In the genomic region with DNA sequence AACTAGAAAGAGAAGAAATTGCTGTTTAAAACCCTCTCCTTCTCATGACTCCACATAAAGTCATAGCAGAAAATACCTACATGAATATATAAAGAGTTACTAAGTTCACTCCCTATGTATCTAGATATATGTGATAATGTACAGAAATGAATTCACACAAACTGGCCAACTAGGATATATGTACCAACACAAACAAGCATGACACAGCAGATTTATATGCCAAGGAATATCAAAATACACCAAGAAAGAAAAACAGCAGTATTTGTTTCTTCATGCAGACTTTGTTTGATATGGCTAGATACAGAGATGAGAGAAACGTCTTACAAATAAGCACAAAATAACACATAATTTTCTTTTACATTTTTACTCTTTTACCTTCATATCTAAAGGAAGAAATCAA, we compare ENCODE assay signal across 37 cellular contexts. TPM values are rescaled to one million over a fixed set of nuclear protein-coding genes. Genes with fewer than 3 reads are reported as not detected.
"Had no signal": no experiment of that assay in that cellular context is flagged by ENCODE, and none has a peak within 500 bp of the region (broad histone marks: within the 10 kb centered on the region; RNA-seq: fewer than 3 reads in every experiment).

No MANE protein-coding gene starts in this region.

- H3K27ac ChIP-seq: adrenal gland, body of pancreas, brain microvascular endothelial cell, breast epithelium, VCaP had no signal

- H3K27me3 ChIP-seq: adrenal gland, body of pancreas, brain microvascular endothelial cell, breast epithelium had no signal

- ATAC-seq: activated CD8-positive, alpha-beta T cell treated with anti-CD3 and anti-CD28 coated beads for 36 hours; activated naive CD4-positive, alpha-beta T cell treated with anti-CD3 and anti-CD28 coated beads, Interleukin-2, amount 50 U/mL, for 72 hours; activated T-cell treated with anti-CD3 and anti-CD28 coated beads, Interleukin-2, amount 50 U/mL, for 4 hours; activated T-cell treated with anti-CD3 and anti-CD28 coated beads, Interleukin-2, amount 50 U/mL, for 72 hours; activated T-helper 17 cell treated with anti-CD3 and anti-CD28 coated beads, Interleukin-2, amount 50 U/mL, for 72 hours; body of pancreas had no signal

- DNase-seq: activated B cell treated with CpG ODN at 0.5 μM for 24 hours; activated CD4-positive, alpha-beta memory T cell treated with anti-CD3 and anti-CD28 coated beads for 36 hours; activated CD4-positive, alpha-beta T cell treated with anti-CD3 and anti-CD28 coated beads for 4 hours; activated CD4-positive, alpha-beta T cell treated with anti-CD3 and anti-CD28 coated beads, Interleukin-2, amount 10 ng/mL, durations not matched to agents 24 days and 14 days; activated CD4-positive, alpha-beta T cell treated with anti-CD3 and anti-CD28 coated beads, Interleukin-2, amount 50 U/mL, for 1 hour; activated CD4-positive, alpha-beta T cell treated with anti-CD3 and anti-CD28 coated beads, Interleukin-2, amount 50 U/mL, for 4 hours; activated CD4-positive, CD25-positive, alpha-beta regulatory T cell treated with anti-CD3 and anti-CD28 coated beads, Interleukin-2, amount 50 U/mL, for 72 hours; activated CD8-positive, alpha-beta memory T cell treated with anti-CD3 and anti-CD28 coated beads, Interleukin-2, amount 50 U/mL, for 4 hours; activated CD8-positive, alpha-beta T cell treated with anti-CD3 and anti-CD28 coated beads for 36 hours; activated effector memory CD4-positive, alpha-beta T cell treated with anti-CD3 and anti-CD28 coated beads, Interleukin-2, amount 50 U/mL, for 16 hours; activated gamma-delta T cell treated with Interleukin-2 at 50 U/mL for 16 hours; activated naive CD4-positive, alpha-beta T cell; activated naive CD4-positive, alpha-beta T cell treated with anti-CD3 and anti-CD28 coated beads for 36 hours; activated naive CD4-positive, alpha-beta T cell treated with anti-CD3 and anti-CD28 coated beads, Interleukin-2, amount 50 U/mL, for 16 hours; activated naive CD8-positive, alpha-beta T cell treated with anti-CD3 and anti-CD28 coated beads for 36 hours; activated T-cell treated with anti-CD3 and anti-CD28 coated beads for 4 hours; activated T-cell treated with anti-CD3 and anti-CD28 coated beads, Interleukin-2, amount 50 U/mL, for 1 hour; activated T-cell treated with anti-CD3 and anti-CD28 coated beads, Interleukin-2, amount 50 U/mL, for 4 hours; activated T-cell treated with anti-CD3 and anti-CD28 coated beads, Interleukin-2, amount 50 U/mL, for 72 hours; adrenal gland; amniotic stem cell; aorta; body of pancreas; brain microvascular endothelial cell; central memory CD4-positive, alpha-beta T cell; T-helper 2 cell; T-helper 9 cell had no signal

- H3K4me3 ChIP-seq: adrenal gland, body of pancreas, breast epithelium had no signal

- FAIRE-seq: astrocyte, TTC549 had no signal

- H3K36me3 ChIP-seq: adrenal gland, brain microvascular endothelial cell, breast epithelium had no signal

- H3K4me1 ChIP-seq: adrenal gland, body of pancreas, breast epithelium had no signal

- H3K9me3 ChIP-seq: adrenal gland, body of pancreas, breast epithelium had no signal

RNA-seq across cellular contexts. Expression of gene OR51G1, which starts 1.8 kb away (rescaled TPM):
- total RNA-seq: activated B cell treated with CpG ODN at 0.5 μM for 24 hours; activated CD4-positive, alpha-beta memory T cell treated with anti-CD3 and anti-CD28 coated beads for 36 hours; activated CD4-positive, alpha-beta T cell treated with anti-CD3 and anti-CD28 coated beads, Interleukin-2, amount 10 ng/mL, durations not matched to agents 24 days and 14 days; activated CD8-positive, alpha-beta memory T cell treated with anti-CD3 and anti-CD28 coated beads for 36 hours; activated CD8-positive, alpha-beta T cell treated with anti-CD3 and anti-CD28 coated beads for 36 hours; activated naive CD4-positive, alpha-beta T cell treated with anti-CD3 and anti-CD28 coated beads for 36 hours; activated naive CD4-positive, alpha-beta T cell treated with anti-CD3 and anti-CD28 coated beads, Interleukin-2, amount 50 U/mL, for 72 hours; activated naive CD8-positive, alpha-beta T cell treated with anti-CD3 and anti-CD28 coated beads for 36 hours; activated T-cell treated with anti-CD3 and anti-CD28 coated beads, Interleukin-2, amount 50 U/mL, for 4 hours; activated T-cell treated with anti-CD3 and anti-CD28 coated beads, Interleukin-2, amount 50 U/mL, for 72 hours; activated T-helper 1 cell treated with anti-CD3 and anti-CD28 coated beads, Interleukin-12 subunit alpha, Interleukin-12 subunit beta, Interleukin-2, Interleukin-4 antibody, amounts not matched to agents 30 ng/mL and 10 ng/mL and 1 ng/mL, durations not matched to agents 14 hours and 24 hours and 36 hours; activated T-helper 17 cell treated with anti-CD3 and anti-CD28 coated beads, Interleukin-2, amount 50 U/mL, for 72 hours; adrenal gland; aorta; astrocyte; body of pancreas; breast epithelium; cardiac septum; cerebellum had no signal
- polyA plus RNA-seq: adrenal gland, aorta had no signal

RNA-seq across cellular contexts. Expression of gene OR51G2, which starts 3.2 kb away (rescaled TPM):
- total RNA-seq: activated B cell treated with CpG ODN at 0.5 μM for 24 hours; activated CD4-positive, alpha-beta memory T cell treated with anti-CD3 and anti-CD28 coated beads for 36 hours; activated CD4-positive, alpha-beta T cell treated with anti-CD3 and anti-CD28 coated beads, Interleukin-2, amount 10 ng/mL, durations not matched to agents 24 days and 14 days; activated CD8-positive, alpha-beta memory T cell treated with anti-CD3 and anti-CD28 coated beads for 36 hours; activated CD8-positive, alpha-beta T cell treated with anti-CD3 and anti-CD28 coated beads for 36 hours; activated naive CD4-positive, alpha-beta T cell treated with anti-CD3 and anti-CD28 coated beads for 36 hours; activated naive CD4-positive, alpha-beta T cell treated with anti-CD3 and anti-CD28 coated beads, Interleukin-2, amount 50 U/mL, for 72 hours; activated naive CD8-positive, alpha-beta T cell treated with anti-CD3 and anti-CD28 coated beads for 36 hours; activated T-cell treated with anti-CD3 and anti-CD28 coated beads, Interleukin-2, amount 50 U/mL, for 4 hours; activated T-cell treated with anti-CD3 and anti-CD28 coated beads, Interleukin-2, amount 50 U/mL, for 72 hours; activated T-helper 1 cell treated with anti-CD3 and anti-CD28 coated beads, Interleukin-12 subunit alpha, Interleukin-12 subunit beta, Interleukin-2, Interleukin-4 antibody, amounts not matched to agents 30 ng/mL and 10 ng/mL and 1 ng/mL, durations not matched to agents 14 hours and 24 hours and 36 hours; activated T-helper 17 cell treated with anti-CD3 and anti-CD28 coated beads, Interleukin-2, amount 50 U/mL, for 72 hours; adrenal gland; aorta; astrocyte; body of pancreas; breast epithelium; cardiac septum; cerebellum had no signal
- polyA plus RNA-seq: adrenal gland, aorta had no signal

RNA-seq across cellular contexts. Expression of gene OR51A7, which starts 18.7 kb away (rescaled TPM):
- total RNA-seq: activated B cell treated with CpG ODN at 0.5 μM for 24 hours; activated CD4-positive, alpha-beta memory T cell treated with anti-CD3 and anti-CD28 coated beads for 36 hours; activated CD4-positive, alpha-beta T cell treated with anti-CD3 and anti-CD28 coated beads, Interleukin-2, amount 10 ng/mL, durations not matched to agents 24 days and 14 days; activated CD8-positive, alpha-beta memory T cell treated with anti-CD3 and anti-CD28 coated beads for 36 hours; activated CD8-positive, alpha-beta T cell treated with anti-CD3 and anti-CD28 coated beads for 36 hours; activated naive CD4-positive, alpha-beta T cell treated with anti-CD3 and anti-CD28 coated beads for 36 hours; activated naive CD4-positive, alpha-beta T cell treated with anti-CD3 and anti-CD28 coated beads, Interleukin-2, amount 50 U/mL, for 72 hours; activated naive CD8-positive, alpha-beta T cell treated with anti-CD3 and anti-CD28 coated beads for 36 hours; activated T-cell treated with anti-CD3 and anti-CD28 coated beads, Interleukin-2, amount 50 U/mL, for 4 hours; activated T-cell treated with anti-CD3 and anti-CD28 coated beads, Interleukin-2, amount 50 U/mL, for 72 hours; activated T-helper 1 cell treated with anti-CD3 and anti-CD28 coated beads, Interleukin-12 subunit alpha, Interleukin-12 subunit beta, Interleukin-2, Interleukin-4 antibody, amounts not matched to agents 30 ng/mL and 10 ng/mL and 1 ng/mL, durations not matched to agents 14 hours and 24 hours and 36 hours; activated T-helper 17 cell treated with anti-CD3 and anti-CD28 coated beads, Interleukin-2, amount 50 U/mL, for 72 hours; adrenal gland; aorta; astrocyte; body of pancreas; breast epithelium; cardiac septum; cerebellum had no signal
- polyA plus RNA-seq: adrenal gland, aorta had no signal

RNA-seq across cellular contexts. Expression of gene OR51A4, which starts 25.1 kb away (rescaled TPM):
- total RNA-seq: activated B cell treated with CpG ODN at 0.5 μM for 24 hours; activated CD4-positive, alpha-beta memory T cell treated with anti-CD3 and anti-CD28 coated beads for 36 hours; activated CD4-positive, alpha-beta T cell treated with anti-CD3 and anti-CD28 coated beads, Interleukin-2, amount 10 ng/mL, durations not matched to agents 24 days and 14 days; activated CD8-positive, alpha-beta memory T cell treated with anti-CD3 and anti-CD28 coated beads for 36 hours; activated CD8-positive, alpha-beta T cell treated with anti-CD3 and anti-CD28 coated beads for 36 hours; activated naive CD4-positive, alpha-beta T cell treated with anti-CD3 and anti-CD28 coated beads for 36 hours; activated naive CD4-positive, alpha-beta T cell treated with anti-CD3 and anti-CD28 coated beads, Interleukin-2, amount 50 U/mL, for 72 hours; activated naive CD8-positive, alpha-beta T cell treated with anti-CD3 and anti-CD28 coated beads for 36 hours; activated T-cell treated with anti-CD3 and anti-CD28 coated beads, Interleukin-2, amount 50 U/mL, for 4 hours; activated T-cell treated with anti-CD3 and anti-CD28 coated beads, Interleukin-2, amount 50 U/mL, for 72 hours; activated T-helper 1 cell treated with anti-CD3 and anti-CD28 coated beads, Interleukin-12 subunit alpha, Interleukin-12 subunit beta, Interleukin-2, Interleukin-4 antibody, amounts not matched to agents 30 ng/mL and 10 ng/mL and 1 ng/mL, durations not matched to agents 14 hours and 24 hours and 36 hours; activated T-helper 17 cell treated with anti-CD3 and anti-CD28 coated beads, Interleukin-2, amount 50 U/mL, for 72 hours; adrenal gland; aorta; astrocyte; body of pancreas; breast epithelium; cardiac septum; cerebellum had no signal
- polyA plus RNA-seq: adrenal gland, aorta had no signal

RNA-seq across cellular contexts. Expression of gene OR51A2, which starts 33.2 kb away (rescaled TPM):
- total RNA-seq: activated B cell treated with CpG ODN at 0.5 μM for 24 hours; activated CD4-positive, alpha-beta memory T cell treated with anti-CD3 and anti-CD28 coated beads for 36 hours; activated CD4-positive, alpha-beta T cell treated with anti-CD3 and anti-CD28 coated beads, Interleukin-2, amount 10 ng/mL, durations not matched to agents 24 days and 14 days; activated CD8-positive, alpha-beta memory T cell treated with anti-CD3 and anti-CD28 coated beads for 36 hours; activated CD8-positive, alpha-beta T cell treated with anti-CD3 and anti-CD28 coated beads for 36 hours; activated naive CD4-positive, alpha-beta T cell treated with anti-CD3 and anti-CD28 coated beads for 36 hours; activated naive CD4-positive, alpha-beta T cell treated with anti-CD3 and anti-CD28 coated beads, Interleukin-2, amount 50 U/mL, for 72 hours; activated naive CD8-positive, alpha-beta T cell treated with anti-CD3 and anti-CD28 coated beads for 36 hours; activated T-cell treated with anti-CD3 and anti-CD28 coated beads, Interleukin-2, amount 50 U/mL, for 4 hours; activated T-cell treated with anti-CD3 and anti-CD28 coated beads, Interleukin-2, amount 50 U/mL, for 72 hours; activated T-helper 1 cell treated with anti-CD3 and anti-CD28 coated beads, Interleukin-12 subunit alpha, Interleukin-12 subunit beta, Interleukin-2, Interleukin-4 antibody, amounts not matched to agents 30 ng/mL and 10 ng/mL and 1 ng/mL, durations not matched to agents 14 hours and 24 hours and 36 hours; activated T-helper 17 cell treated with anti-CD3 and anti-CD28 coated beads, Interleukin-2, amount 50 U/mL, for 72 hours; adrenal gland; aorta; astrocyte; body of pancreas; breast epithelium; cardiac septum; cerebellum had no signal
- polyA plus RNA-seq: adrenal gland, aorta had no signal
